In the genomic region with DNA sequence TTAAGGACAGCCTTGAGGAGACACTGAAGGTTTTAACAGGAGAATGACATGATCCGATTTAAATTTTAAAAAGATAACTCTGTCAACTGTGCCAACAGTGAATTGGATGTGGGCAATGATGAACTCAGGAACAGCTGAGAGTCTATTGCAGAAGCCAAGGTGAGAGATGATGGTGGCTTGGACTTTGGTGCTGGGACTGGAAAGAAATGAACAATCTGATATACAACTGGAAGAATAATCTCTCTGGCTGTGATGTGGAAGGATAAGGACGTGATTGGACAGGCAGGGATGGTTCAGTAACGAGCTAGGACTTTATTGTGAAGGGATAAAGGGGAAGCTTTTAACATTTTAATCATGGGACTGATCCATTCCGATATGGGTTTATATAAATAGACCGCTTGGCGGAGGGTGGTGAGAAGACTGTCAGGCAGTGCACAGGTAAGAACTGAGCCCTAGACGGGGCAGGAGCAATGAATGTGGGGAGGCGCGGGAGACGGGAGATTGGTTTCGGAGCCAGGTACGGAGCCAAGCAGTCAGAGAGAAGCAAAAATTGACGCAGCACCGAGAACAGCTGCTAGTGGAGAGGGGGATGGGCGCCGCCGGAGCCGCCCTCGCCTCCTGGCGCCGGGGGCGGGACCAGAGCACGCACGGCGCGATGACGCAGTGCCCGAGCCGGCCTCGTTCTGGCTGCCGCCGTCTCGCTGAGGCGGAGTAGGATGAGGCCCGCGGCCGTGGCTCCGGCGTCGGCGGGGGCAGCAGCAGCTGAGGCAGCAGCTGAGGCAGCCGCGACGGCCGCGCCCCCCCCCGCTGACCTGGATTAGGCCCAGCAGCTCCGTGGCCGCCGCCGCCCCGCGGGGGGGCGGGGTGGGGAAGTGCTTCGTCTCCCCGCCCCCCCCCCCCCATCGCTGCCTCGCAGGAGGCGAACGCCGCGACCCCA, we compare ENCODE assay signal across 8 cellular contexts. TPM values are rescaled to one million over a fixed set of nuclear protein-coding genes. Genes with fewer than 3 reads are reported as not detected.
DNase-seq lines count a peak whose midpoint lies in the region; ATAC-seq and TF ChIP-seq lines count a peak whose summit lies in the region.

A gene with protein sequence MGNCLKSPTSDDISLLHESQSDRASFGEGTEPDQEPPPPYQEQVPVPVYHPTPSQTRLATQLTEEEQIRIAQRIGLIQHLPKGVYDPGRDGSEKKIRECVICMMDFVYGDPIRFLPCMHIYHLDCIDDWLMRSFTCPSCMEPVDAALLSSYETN (plus strand): TSS at position 663 of the 937 bp plus-strand sequence. CDS start 484 bp downstream, outside the sequence.

- intact Hi-C loops in ascending aorta (cut with DNase I) (loop anchor here (1.0 to 10.0 kb wide), 7 partner anchors 28 to 641 kb away; a partner anchor contains a TSS), right cardiac atrium (cut with DNase I) (no loop called here), uterus (cut with DNase I; ENCODE audit: low total_unique reads) (no loop called here)

- H3K27me3 ChIP-seq in ascending aorta (no peaks in the 10 kb centered on the region), right cardiac atrium (ENCODE audit: control insufficient read depth, insufficient read depth) (no peaks in the 10 kb centered on the region), uterus (no peaks in the 10 kb centered on the region)

- H3K4me1 ChIP-seq in ascending aorta (peaks cover 0 to 19% of the 10 kb centered on the region in 2 donors), right cardiac atrium (ENCODE audit: control insufficient read depth, insufficient read depth, low read length) (peaks cover 10% of the 10 kb centered on the region), uterus (peaks cover 0 to 5% of the 10 kb centered on the region in 2 donors)

- DNase-seq in NCI-H187 (lab: John Stamatoyannopoulos, UW): peak; percentile 70 to 88
- DNase-seq in T-helper 2 cell treated with Interferon-gamma antibody and Interleukin-4, amounts not matched to agents 5 μg/mL and 100 μg/mL, for 36 hours (ENCODE audit: low spot score): peak; percentile 93
- DNase-seq in ascending aorta (ENCODE audit: low spot score in 2 of 2): peak; percentile 74 to 96
- DNase-seq in right cardiac atrium: peak; percentile 94 to 98 (median 97)
- peak; percentile 94 for DNase-seq in putamen (ENCODE audit: low spot score)
- DNase-seq in uterus: peak; percentile 91 to 93

- H3K27ac ChIP-seq in ascending aorta (peak within 1 kb of the TSS; percentile 96 to 97), right cardiac atrium (ENCODE audit: low read length) (peak within 1 kb of the TSS; percentile 97), uterus (peak within 1 kb of the TSS; percentile 98 to 99)

- H3K27ac Mint-ChIP-seq in T-helper 2 cell treated with Interferon-gamma antibody and Interleukin-4, amounts not matched to agents 5 μg/mL and 100 μg/mL, for 36 hours: peak within 1 kb of the TSS; percentile 91

- no peaks in the 10 kb centered on the region for H3K9me3 Mint-ChIP-seq in T-helper 2 cell treated with Interferon-gamma antibody and Interleukin-4, amounts not matched to agents 5 μg/mL and 100 μg/mL, for 36 hours

- ATAC-seq in GM18502 (IDR thresholded peaks at IDR 0.05; ENCODE audit: poor library complexity, unreplicated experiment) (peak; percentile 82), HG02938 (IDR thresholded peaks at IDR 0.05; ENCODE audit: unreplicated experiment) (peak; percentile 63), right cardiac atrium (peak; percentile 99)

- H3K27me3 Mint-ChIP-seq in T-helper 2 cell treated with Interferon-gamma antibody and Interleukin-4, amounts not matched to agents 5 μg/mL and 100 μg/mL, for 36 hours (ENCODE audit: low read depth): no peaks in the 10 kb centered on the region

- H3K4me3 ChIP-seq in ascending aorta (peak within 1 kb of the TSS; percentile 86 to 93), right cardiac atrium (ENCODE audit: low read length) (peak within 1 kb of the TSS; percentile 96), uterus (peak within 1 kb of the TSS; percentile 94 to 98)

- no peaks in the 10 kb centered on the region for H3K36me3 ChIP-seq in ascending aorta
- H3K36me3 ChIP-seq in uterus: no peaks in the 10 kb centered on the region

- WGBS in right cardiac atrium: 1% methylated on average over 61 of the region's 62 CpGs

- TF ChIP-seq POLR2A in uterus (IDR thresholded peaks at IDR 0.05): peak; percentile 96 to 99

- no peak for TF ChIP-seq CTCF in ascending aorta (IDR thresholded peaks at IDR 0.05)
- TF ChIP-seq CTCF in uterus (IDR thresholded peaks at IDR 0.05): peak in 1 of 4 experiments; percentile 21

- peak within 1 kb of the TSS; percentile 97 for H3K4me3 Mint-ChIP-seq in T-helper 2 cell treated with Interferon-gamma antibody and Interleukin-4, amounts not matched to agents 5 μg/mL and 100 μg/mL, for 36 hours

- peaks cover 31% of the 10 kb centered on the region for H3K4me1 Mint-ChIP-seq in T-helper 2 cell treated with Interferon-gamma antibody and Interleukin-4, amounts not matched to agents 5 μg/mL and 100 μg/mL, for 36 hours (ENCODE audit: low read depth)

- peaks cover 6% of the 10 kb centered on the region for H3K36me3 Mint-ChIP-seq in T-helper 2 cell treated with Interferon-gamma antibody and Interleukin-4, amounts not matched to agents 5 μg/mL and 100 μg/mL, for 36 hours (ENCODE audit: low read depth)

- H3K9me3 ChIP-seq in ascending aorta (no peaks in the 10 kb centered on the region), right cardiac atrium (ENCODE audit: control insufficient read depth, low read length) (no peaks in the 10 kb centered on the region), uterus (no peaks in the 10 kb centered on the region)

RNA-seq across cellular contexts. Expression of the gene that starts here (rescaled TPM):
- 56.9 TPM for total RNA-seq in ascending aorta
- total RNA-seq in right cardiac atrium: 100 to 1,000 TPM; 119 to 131 (median 124) TPM
- 78.4 TPM for polyA plus RNA-seq in right cardiac atrium
- 100 to 1,000 TPM in 1 of 4 donors, 10 to 100 TPM in 3; 36.9 to 110 (median 75.6) TPM for total RNA-seq in uterus

Comparison
In these comparisons a context has a peak if more than half of its experiments do, and no peak if none do; other contexts are left out.
1. Peak in every context shown above with its lines: DNase-seq, ATAC-seq, H3K4me3 ChIP-seq and H3K27ac ChIP-seq.